8 cellular contexts compared by ENCODE assay signal in genomic region chr18:33761363-33761762, GRCh38.
DNase-seq lines count a peak whose midpoint lies in the region; ATAC-seq and TF ChIP-seq lines count a peak whose summit lies in the region.

No MANE protein-coding gene starts in this region.

- ATAC-seq in GM21786 (IDR thresholded peaks at IDR 0.05; ENCODE audit: unreplicated experiment) (peak; percentile 52), gastroesophageal sphincter (no peak)

- H3K27ac Mint-ChIP-seq in CD8-positive, alpha-beta memory T cell, result no peak overlapping the region

- no peaks in the 10 kb centered on the region for H3K36me3 ChIP-seq in gastroesophageal sphincter
- H3K36me3 ChIP-seq in CD8-positive, alpha-beta memory T cell (ENCODE audit: insufficient read depth, low read length), result no peaks in the 10 kb centered on the region

- peaks cover 0 to 5% (median 4%) of the 10 kb centered on the region in 5 donors for H3K9me3 Mint-ChIP-seq in CD8-positive, alpha-beta memory T cell

- peak in 3 of 4 experiments; percentile 9 to 21 (median 12) for TF ChIP-seq CTCF in gastroesophageal sphincter (IDR thresholded peaks at IDR 0.05)

- H3K9me3 ChIP-seq in gastroesophageal sphincter, result no peaks in the 10 kb centered on the region
- H3K9me3 ChIP-seq in CD8-positive, alpha-beta memory T cell (ENCODE audit: low read length), result no peaks in the 10 kb centered on the region

- POLR2A ChIA-PET in CD8-positive, alpha-beta memory T cell (lab: Charles Lee), result no interaction called here

- no peak overlapping the region for H3K4me3 ChIP-seq in gastroesophageal sphincter
- H3K4me3 ChIP-seq in CD8-positive, alpha-beta memory T cell (ENCODE audit: low read length), result no peak overlapping the region

- peak; percentile 54 for DNase-seq in A172 (ENCODE audit: low spot score)
- peak; percentile 58 for DNase-seq in RKO (ENCODE audit: low spot score)
- no peak for DNase-seq in CD8-positive, alpha-beta memory T cell
- no peak for DNase-seq in activated gamma-delta T cell treated with Interleukin-2 at 50 U/mL for 16 hours
- no peak for DNase-seq in activated CD8-positive, alpha-beta memory T cell treated with anti-CD3 and anti-CD28 coated beads, Interleukin-2, amount 50 U/mL, for 4 hours
- DNase-seq in stimulated activated CD4-positive, alpha-beta T cell treated with anti-CD3 and anti-CD28 coated beads, Interleukin-4, amount 100 ng/mL, for 1 hour, result no peak

- H3K4me3 Mint-ChIP-seq in CD8-positive, alpha-beta memory T cell, result no peak overlapping the region

- TF ChIP-seq EP300 in gastroesophageal sphincter (IDR thresholded peaks at IDR 0.05), result no peak

- no peaks in the 10 kb centered on the region for H3K4me1 Mint-ChIP-seq in CD8-positive, alpha-beta memory T cell

- no peaks in the 10 kb centered on the region for H3K36me3 Mint-ChIP-seq in CD8-positive, alpha-beta memory T cell

- CTCF ChIA-PET in CD8-positive, alpha-beta memory T cell (lab: Charles Lee), result no interaction called here

- H3K27ac ChIP-seq in gastroesophageal sphincter, result no peak overlapping the region
- H3K27ac ChIP-seq in CD8-positive, alpha-beta memory T cell (ENCODE audit: low read depth, low read length), result no peak overlapping the region

- H3K27me3 ChIP-seq in gastroesophageal sphincter, result no peaks in the 10 kb centered on the region
- H3K27me3 ChIP-seq in CD8-positive, alpha-beta memory T cell (ENCODE audit: insufficient read depth, low read length, poor library complexity, severe bottlenecking), result no peaks in the 10 kb centered on the region

- no peak for TF ChIP-seq POLR2A in gastroesophageal sphincter (IDR thresholded peaks at IDR 0.05)

- H3K4me1 ChIP-seq in gastroesophageal sphincter, result peaks cover 0 to 6% (median 0%) of the 10 kb centered on the region in 3 donors
- H3K4me1 ChIP-seq in CD8-positive, alpha-beta memory T cell (ENCODE audit: insufficient read depth, low read length), result no peaks in the 10 kb centered on the region

- H3K27me3 Mint-ChIP-seq in CD8-positive, alpha-beta memory T cell, result no peaks in the 10 kb centered on the region

Comparison
In these comparisons a context has a peak if more than half of its experiments do, and no peak if none do; other contexts are left out.
1. DNase-seq: peak in A172 (single experiment) and RKO (single experiment); none in CD8-positive, alpha-beta memory T cell (0 of 5), activated gamma-delta T cell treated with Interleukin-2 at 50 U/mL for 16 hours (single experiment), activated CD8-positive, alpha-beta memory T cell treated with anti-CD3 and anti-CD28 coated beads, Interleukin-2, amount 50 U/mL, for 4 hours (single experiment) and stimulated activated CD4-positive, alpha-beta T cell treated with anti-CD3 and anti-CD28 coated beads, Interleukin-4, amount 100 ng/mL, for 1 hour (single experiment).